In genomic region chr17:1755993-1756306, GRCh38 we compare ENCODE assay signal across 24 cellular contexts. TPM values are rescaled to one million over a fixed set of nuclear protein-coding genes. Genes with fewer than 3 reads are reported as not detected.
A peak's percentile ranks its signal among the peaks of the same experiment; 100 is the strongest.
DNase-seq lines count a peak whose midpoint lies in the region; ATAC-seq and TF ChIP-seq lines count a peak whose summit lies in the region.
"Had no signal": no experiment of that assay in that cellular context is flagged by ENCODE, and none has a peak within 500 bp of the region (broad histone marks: within the 10 kb centered on the region; RNA-seq: fewer than 3 reads in every experiment).

No MANE protein-coding gene starts in this region.

- no peak overlapping the region for H3K4me3 ChIP-seq in IMR-90 (ENCODE audit: insufficient read depth, low read depth, low read length)
- H3K4me3 ChIP-seq: MG63, tibial artery had no signal

- in situ Hi-C loops in IMR-90 (cut with MboI; ENCODE audit: low sequenced_read_pairs), result no loop called here

- no peak overlapping the region for H2BK5ac ChIP-seq in IMR-90 (ENCODE audit: low read depth, low read length, poor library complexity, severe bottlenecking)

- no peak overlapping the region for H2BK120ac ChIP-seq in IMR-90 (ENCODE audit: low read depth, low read length)

- no peaks in the 10 kb centered on the region for H3K9me3 Mint-ChIP-seq in nephron
- no peaks in the 10 kb centered on the region for H3K9me3 Mint-ChIP-seq in stimulated activated memory B cell treated with anti-CD40 and anti-IgM and Interleukin-4, amounts not matched to agents 10 μg/mL and 1 μg/mL and 100 μg/mL, for 72 hours
- H3K9me3 Mint-ChIP-seq: activated T-cell treated with anti-CD3 and anti-CD28 coated beads, Interleukin-2, amount 50 U/mL, for 4 hours; CD4-positive, alpha-beta memory T cell; memory B cell had no signal

- H3K27ac Mint-ChIP-seq in nephron, result peak overlapping the region; percentile 76 to 90 (median 89)
- H3K27ac Mint-ChIP-seq in stimulated activated memory B cell treated with anti-CD40 and anti-IgM and Interleukin-4, amounts not matched to agents 10 μg/mL and 1 μg/mL and 100 μg/mL, for 72 hours, result peak overlapping the region; percentile 3
- H3K27ac Mint-ChIP-seq: memory B cell had no signal

- no peak for TF ChIP-seq POLR2A in IMR-90 (IDR thresholded peaks at IDR 0.05; ENCODE audit: low read depth, low read length)

- no peaks in the 10 kb centered on the region for H3K36me3 Mint-ChIP-seq in nephron (ENCODE audit: low read depth)
- no peaks in the 10 kb centered on the region for H3K36me3 Mint-ChIP-seq in stimulated activated memory B cell treated with anti-CD40 and anti-IgM and Interleukin-4, amounts not matched to agents 10 μg/mL and 1 μg/mL and 100 μg/mL, for 72 hours
- H3K36me3 Mint-ChIP-seq: CD4-positive, alpha-beta memory T cell; memory B cell had no signal

- H3K56ac ChIP-seq in IMR-90 (ENCODE audit: extremely low read depth, insufficient read depth, low read length), result no peak overlapping the region

- intact Hi-C loops in IMR-90 (cut with micrococcal nuclease), result no loop called here

- no peak overlapping the region for H3K18ac ChIP-seq in IMR-90 (ENCODE audit: low read depth, low read length)

- 52% methylated on average over 11 of the region's 13 CpGs; no CpG with 5 or more reads in 1 of the 2 experiments for WGBS in IMR-90 (ENCODE audit: extremely low coverage in 2 of 2, insufficient read length in 1 of 2), 2 experiments

- H4K8ac ChIP-seq in IMR-90 (ENCODE audit: low read depth in 2 of 2, low read length in 2 of 2), result no peak overlapping the region

- H2AK5ac ChIP-seq in IMR-90 (ENCODE audit: low read depth, low read length), result no peak overlapping the region

- H4K5ac ChIP-seq in IMR-90 (ENCODE audit: low read depth, low read length), result no peak overlapping the region

- BruUV-seq in IMR-90 (replicated peaks; lab: Mats Ljungman, UMichigan), result no TSS peak

- no peaks in the 10 kb centered on the region for H3K79me1 ChIP-seq in IMR-90 (ENCODE audit: low read depth in 1 of 2, low read length in 2 of 2)

- H3K4me1 ChIP-seq in IMR-90 (ENCODE audit: control insufficient read depth, insufficient read depth, low read length), result no peaks in the 10 kb centered on the region

- peaks cover 11% of the 10 kb centered on the region for H3K27me3 Mint-ChIP-seq in nephron (ENCODE audit: low read depth)
- H3K27me3 Mint-ChIP-seq in stimulated activated memory B cell treated with anti-CD40 and anti-IgM and Interleukin-4, amounts not matched to agents 10 μg/mL and 1 μg/mL and 100 μg/mL, for 72 hours, result peaks cover 9% of the 10 kb centered on the region
- H3K27me3 Mint-ChIP-seq: memory B cell had no signal

- no peak overlapping the region for H2AK9ac ChIP-seq in IMR-90 (replicated peaks; ENCODE audit: low read depth, low read length, poor library complexity)

- H2AFZ ChIP-seq in IMR-90 (replicated peaks; ENCODE audit: low read length, poor library complexity), result peak overlapping the region; percentile 70

- H4K91ac ChIP-seq in IMR-90 (ENCODE audit: insufficient read depth, low read depth, low read length), result no peak overlapping the region

- H3K27me3 ChIP-seq in IMR-90 (ENCODE audit: control insufficient read depth, insufficient read depth, low read length), result peaks cover 2% of the 10 kb centered on the region; the same call in 1 of the 2 replicates
- H3K27me3 ChIP-seq: dorsolateral prefrontal cortex, MG63 had no signal

- POLR2A ChIA-PET in IMR-90 (lab: Charles Lee; ENCODE audit: unreplicated experiment), result interaction anchor here (0.6 kb wide), 1 partner anchor 47 kb away, joined by 3 read pairs; no protein-coding TSS in a partner anchor

- no peak overlapping the region for H3K4me2 ChIP-seq in IMR-90 (ENCODE audit: low read depth, low read length)

- H3K9ac ChIP-seq in IMR-90 (ENCODE audit: low read depth, low read length), result no peak overlapping the region

- CTCF ChIA-PET in IMR-90 (lab: Yijun Ruan, JAX), result no interaction called here

- no peaks in the 10 kb centered on the region for H4K20me1 ChIP-seq in IMR-90 (ENCODE audit: insufficient read depth, low read length)

- H3K36me3 ChIP-seq in IMR-90 (ENCODE audit: control insufficient read depth, insufficient read depth, low read length), result no peaks in the 10 kb centered on the region
- H3K36me3 ChIP-seq: MG63, tibial artery had no signal

- H2BK20ac ChIP-seq in IMR-90 (ENCODE audit: low read depth, low read length), result no peak overlapping the region

- no peak overlapping the region for H3K4ac ChIP-seq in IMR-90 (ENCODE audit: low read depth, low read length)

- ATAC-seq in IMR-90 (ENCODE audit: low read depth) (no peak), GM21576 (IDR thresholded peaks at IDR 0.05; ENCODE audit: unreplicated experiment) (no peak), GM21737 (IDR thresholded peaks at IDR 0.05; ENCODE audit: unreplicated experiment) (no peak)
- no peak for ATAC-seq in stimulated activated memory B cell treated with anti-CD40 and anti-IgM and Interleukin-4, amounts not matched to agents 10 μg/mL and 1 μg/mL and 100 μg/mL, for 72 hours
- ATAC-seq: activated T-cell treated with anti-CD3 and anti-CD28 coated beads, Interleukin-2, amount 50 U/mL, for 4 hours; stimulated activated naive CD8-positive, alpha-beta T cell treated with anti-CD3 and anti-CD28 coated beads, Interleukin-15, Interleukin-2, amounts not matched to agents 100 U/mL and 50 U/mL, for 24 hours had no signal

- no peak overlapping the region for H2BK15ac ChIP-seq in IMR-90 (ENCODE audit: low read depth, low read length)

- H3K23ac ChIP-seq in IMR-90 (ENCODE audit: low read depth, low read length), result no peak overlapping the region

- peaks cover 17% of the 10 kb centered on the region for H3K4me1 Mint-ChIP-seq in nephron
- peaks cover 19% of the 10 kb centered on the region for H3K4me1 Mint-ChIP-seq in stimulated activated memory B cell treated with anti-CD40 and anti-IgM and Interleukin-4, amounts not matched to agents 10 μg/mL and 1 μg/mL and 100 μg/mL, for 72 hours

- TF ChIP-seq RAD21 in IMR-90 (IDR thresholded peaks at IDR 0.05; ENCODE audit: low read length), result no peak

- no peaks in the 10 kb centered on the region for H3K9me3 ChIP-seq in IMR-90 (ENCODE audit: control insufficient read depth, insufficient read depth, low read length)
- H3K9me3 ChIP-seq: MG63, tibial artery had no signal

- H3K9me1 ChIP-seq in IMR-90 (ENCODE audit: insufficient read depth, low read length), result no peaks in the 10 kb centered on the region

- H3K4me3 Mint-ChIP-seq in nephron, result peak overlapping the region; percentile 6 to 45 (median 41)
- no peak overlapping the region for H3K4me3 Mint-ChIP-seq in stimulated activated memory B cell treated with anti-CD40 and anti-IgM and Interleukin-4, amounts not matched to agents 10 μg/mL and 1 μg/mL and 100 μg/mL, for 72 hours
- H3K4me3 Mint-ChIP-seq: activated T-cell treated with anti-CD3 and anti-CD28 coated beads, Interleukin-2, amount 50 U/mL, for 4 hours; CD4-positive, alpha-beta memory T cell; memory B cell had no signal

- H3K14ac ChIP-seq in IMR-90 (replicated peaks; ENCODE audit: low read depth, low read length), result no peak overlapping the region

- TF ChIP-seq CTCF in IMR-90 (conservative IDR thresholded peaks at IDR 0.05; ENCODE audit: low read depth, low read length) (no peak), nephron (IDR thresholded peaks at IDR 0.05; ENCODE audit: unreplicated experiment in 3 of 3) (no peak)

- dilution Hi-C loops in IMR-90 (cut with HindIII; ENCODE audit: low sequenced_read_pairs, unreplicated experiment), result no loop called here

- DNase-seq in IMR-90 (no peak), AML-193 (lab: John Stamatoyannopoulos, UW) (no peak)
- no peak for DNase-seq in activated effector memory CD4-positive, alpha-beta T cell treated with Interleukin-2 at 50 U/mL for 16 hours
- DNase-seq: activated CD4-positive, alpha-beta T cell treated with anti-CD3 and anti-CD28 coated beads for 4 hours; activated naive CD4-positive, alpha-beta T cell treated with Interleukin-2 at 50 U/mL for 16 hours; activated T-cell treated with anti-CD3 and anti-CD28 coated beads, Interleukin-2, amount 50 U/mL, for 4 hours; CD4-positive, alpha-beta memory T cell; central memory CD4-positive, alpha-beta T cell; DMS 273 treated with DMSO at 0.1 percent for 48 hours; KBM-7; MG63; NCI-H1436; NCI-H524; SIG-M5; stimulated activated CD4-positive, alpha-beta T cell treated with anti-CD3 and anti-CD28 coated beads, Interleukin-4, amount 100 ng/mL, for 4 hours; stimulated activated naive CD8-positive, alpha-beta T cell treated with anti-CD3 and anti-CD28 coated beads, Interleukin-15, Interleukin-2, amounts not matched to agents 100 U/mL and 50 U/mL, for 24 hours; tibial artery had no signal

- no peak overlapping the region for H3K27ac ChIP-seq in IMR-90 (ENCODE audit: insufficient read depth, low read length)
- peak overlapping the region; percentile 29 for H3K27ac ChIP-seq in cingulate gyrus (ENCODE audit: low read depth, low read length)
- H3K27ac ChIP-seq: tibial artery had no signal

TF ChIP-seq in IMR-90, 13 proteins besides CTCF, POLR2A, EP300 and RAD21:
- TF ChIP-seq BHLHE40 (IDR thresholded peaks at IDR 0.05; ENCODE audit: low read depth, low read length) (no peak), RCOR1 (IDR thresholded peaks at IDR 0.05; ENCODE audit: insufficient replicate concordance, low read length) (no peak)

RNA-seq across cellular contexts. Expression of gene SERPINF1, which starts 5.9 kb away (rescaled TPM):
- 11.7 and 15.6 TPM in 2 replicates for total RNA-seq in IMR-90 (2012; rRNA removed)
- 90.2 and 94.3 TPM in 2 replicates for polyA plus RNA-seq in IMR-90 (2012; rRNA removed)
- 104 and 232 TPM in 2 replicates for polyA plus RNA-seq in IMR-90 (2012; cell fraction: cytosol; rRNA removed)
- polyA plus RNA-seq in IMR-90 (2012; cell fraction: nucleus; rRNA removed; ENCODE audit: low replicate concordance), result 61.8 and 102 TPM in 2 replicates

RNA-seq across cellular contexts. Expression of gene SERPINF2, which starts 13.3 kb away (rescaled TPM):
- total RNA-seq in IMR-90 (2012; rRNA removed), result not detected in 2 replicates
- polyA plus RNA-seq in IMR-90 (2012; rRNA removed), result not detected in 2 replicates
- 0.02 TPM in 1 of 2 replicates, not detected in the other for polyA plus RNA-seq in IMR-90 (2012; cell fraction: cytosol; rRNA removed)
- polyA plus RNA-seq in IMR-90 (2012; cell fraction: nucleus; rRNA removed; ENCODE audit: low replicate concordance), result 0.08 and 0.17 TPM in 2 replicates

RNA-seq across cellular contexts. Expression of gene WDR81, which starts 31.4 kb away (rescaled TPM):
- 3.0 and 3.9 TPM in 2 replicates for total RNA-seq in IMR-90 (2012; rRNA removed)
- 8.4 and 10.4 TPM in 2 replicates for polyA plus RNA-seq in IMR-90 (2012; rRNA removed)
- polyA plus RNA-seq in IMR-90 (2012; cell fraction: cytosol; rRNA removed), result 4.5 and 7.7 TPM in 2 replicates
- polyA plus RNA-seq in IMR-90 (2012; cell fraction: nucleus; rRNA removed; ENCODE audit: low replicate concordance), result 21.3 and 52.6 TPM in 2 replicates

RNA-seq across cellular contexts. Expression of gene TLCD2, which starts 45.8 kb away (rescaled TPM):
- 0.72 and 0.83 TPM in 2 replicates for total RNA-seq in IMR-90 (2012; rRNA removed)
- 0.67 and 1.2 TPM in 2 replicates for polyA plus RNA-seq in IMR-90 (2012; rRNA removed)
- polyA plus RNA-seq in IMR-90 (2012; cell fraction: cytosol; rRNA removed), result 0.49 and 0.75 TPM in 2 replicates
- 0.75 and 2.1 TPM in 2 replicates for polyA plus RNA-seq in IMR-90 (2012; cell fraction: nucleus; rRNA removed; ENCODE audit: low replicate concordance)
